Comparison of ENCODE assay signal across 27 cellular contexts in the genomic region with DNA sequence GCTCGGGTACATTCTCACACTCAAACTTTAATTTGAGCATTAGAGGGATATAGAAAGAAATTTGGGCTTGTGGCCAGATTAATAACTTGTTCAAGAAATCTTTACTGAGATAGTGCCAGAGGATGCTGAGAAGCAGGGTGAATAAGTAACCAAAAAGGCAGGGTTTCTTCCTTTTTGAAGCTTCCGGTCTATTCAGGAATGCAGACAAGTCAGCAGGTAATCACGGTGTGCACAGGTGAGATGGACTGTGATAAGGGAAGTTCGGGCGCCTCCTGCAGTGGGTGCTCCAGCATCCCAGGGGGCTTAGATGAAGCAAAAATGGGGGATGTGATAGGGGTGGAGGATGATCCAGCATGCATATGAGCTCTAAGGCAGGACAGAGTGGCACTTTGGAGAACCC.
"Had no signal": no experiment of that assay in that cellular context is flagged by ENCODE, and none has a peak within 500 bp of the region (broad histone marks: within the 10 kb centered on the region; RNA-seq: fewer than 3 reads in every experiment).

No MANE protein-coding gene starts in this region.

- H3K27ac Mint-ChIP-seq: activated B cell treated with CpG ODN at 0.5 μM for 24 hours; activated CD4-positive, alpha-beta T cell treated with anti-CD3 and anti-CD28 coated beads for 36 hours; activated CD8-positive, alpha-beta memory T cell treated with anti-CD3 and anti-CD28 coated beads, Interleukin-2, amount 10 ng/mL, durations not matched to agents 7 days and 5 days; activated CD8-positive, alpha-beta T cell treated with anti-CD3 and anti-CD28 coated beads, Interleukin-2, amount 10 ng/mL, durations not matched to agents 7 days and 5 days; activated naive CD8-positive, alpha-beta T cell; effector memory CD8-positive, alpha-beta T cell; naive B cell; stimulated activated effector memory CD8-positive, alpha-beta T cell treated with anti-CD3 and anti-CD28 coated beads, Interleukin-12 subunit alpha, Interleukin-12 subunit beta, amount 100 ng/mL, for 72 hours; stimulated activated naive CD8-positive, alpha-beta T cell treated with anti-CD3 and anti-CD28 coated beads, Interleukin-15, Interleukin-2, amounts not matched to agents 100 ng/mL and 50 ng/mL, for 24 hours; T-cell had no signal

- H3K27ac ChIP-seq: body of pancreas, coronary artery, lower lobe of right lung, parathyroid adenoma, psoas muscle, sigmoid colon, upper lobe of left lung had no signal

- H3K4me3 Mint-ChIP-seq: activated B cell treated with CpG ODN at 0.5 μM for 24 hours; activated CD4-positive, alpha-beta T cell treated with anti-CD3 and anti-CD28 coated beads for 36 hours; activated CD8-positive, alpha-beta memory T cell treated with anti-CD3 and anti-CD28 coated beads, Interleukin-2, amount 10 ng/mL, durations not matched to agents 7 days and 5 days; activated CD8-positive, alpha-beta T cell treated with anti-CD3 and anti-CD28 coated beads, Interleukin-2, amount 10 ng/mL, durations not matched to agents 7 days and 5 days; activated naive CD8-positive, alpha-beta T cell; effector memory CD8-positive, alpha-beta T cell; neural crest cell; stimulated activated effector memory CD8-positive, alpha-beta T cell treated with anti-CD3 and anti-CD28 coated beads, Interleukin-12 subunit alpha, Interleukin-12 subunit beta, amount 100 ng/mL, for 72 hours; stimulated activated naive CD8-positive, alpha-beta T cell treated with anti-CD3 and anti-CD28 coated beads, Interleukin-15, Interleukin-2, amounts not matched to agents 100 ng/mL and 50 ng/mL, for 24 hours; T-cell had no signal

- H3K4me1 ChIP-seq: body of pancreas, parathyroid adenoma, psoas muscle had no signal

- H3K4me3 ChIP-seq: body of pancreas, coronary artery, heart left ventricle, lower lobe of right lung, psoas muscle, sigmoid colon, upper lobe of left lung had no signal

- H3K9ac ChIP-seq: parathyroid adenoma had no signal

- H3K79me2 ChIP-seq: parathyroid adenoma had no signal

- H3K4me1 Mint-ChIP-seq: activated B cell treated with CpG ODN at 0.5 μM for 24 hours; activated CD4-positive, alpha-beta T cell treated with anti-CD3 and anti-CD28 coated beads for 36 hours; activated CD8-positive, alpha-beta memory T cell treated with anti-CD3 and anti-CD28 coated beads, Interleukin-2, amount 10 ng/mL, durations not matched to agents 7 days and 5 days; naive B cell; neural crest cell; stimulated activated effector memory CD8-positive, alpha-beta T cell treated with anti-CD3 and anti-CD28 coated beads, Interleukin-12 subunit alpha, Interleukin-12 subunit beta, amount 100 ng/mL, for 72 hours; T-cell had no signal

- H3K9me3 ChIP-seq: body of pancreas, heart left ventricle, lower lobe of right lung, psoas muscle, sigmoid colon, upper lobe of left lung had no signal

- H3K36me3 ChIP-seq: heart left ventricle, lower lobe of right lung, sigmoid colon, upper lobe of left lung had no signal

- H3K27me3 Mint-ChIP-seq: activated naive CD8-positive, alpha-beta T cell had no signal

- H3K27me3 ChIP-seq: body of pancreas, heart left ventricle, sigmoid colon, upper lobe of left lung had no signal

- ATAC-seq: activated CD4-positive, alpha-beta T cell treated with anti-CD3 and anti-CD28 coated beads for 36 hours; activated CD8-positive, alpha-beta memory T cell treated with anti-CD3 and anti-CD28 coated beads, Interleukin-2, amount 10 ng/mL, durations not matched to agents 7 days and 5 days; activated CD8-positive, alpha-beta T cell treated with anti-CD3 and anti-CD28 coated beads, Interleukin-2, amount 10 ng/mL, durations not matched to agents 7 days and 5 days; body of pancreas; effector memory CD8-positive, alpha-beta T cell; heart left ventricle; lower lobe of right lung; psoas muscle; stimulated activated effector memory CD8-positive, alpha-beta T cell treated with anti-CD3 and anti-CD28 coated beads, Interleukin-12 subunit alpha, Interleukin-12 subunit beta, amount 100 ng/mL, for 72 hours; T-cell had no signal

- H3K9me3 Mint-ChIP-seq: activated B cell treated with CpG ODN at 0.5 μM for 24 hours; effector memory CD8-positive, alpha-beta T cell; neural crest cell; stimulated activated effector memory CD8-positive, alpha-beta T cell treated with anti-CD3 and anti-CD28 coated beads, Interleukin-12 subunit alpha, Interleukin-12 subunit beta, amount 100 ng/mL, for 72 hours; stimulated activated naive CD8-positive, alpha-beta T cell treated with anti-CD3 and anti-CD28 coated beads, Interleukin-15, Interleukin-2, amounts not matched to agents 100 ng/mL and 50 ng/mL, for 24 hours; T-cell had no signal

- H3K36me3 Mint-ChIP-seq: activated CD8-positive, alpha-beta memory T cell treated with anti-CD3 and anti-CD28 coated beads, Interleukin-2, amount 10 ng/mL, durations not matched to agents 7 days and 5 days; activated naive CD8-positive, alpha-beta T cell; naive B cell; stimulated activated effector memory CD8-positive, alpha-beta T cell treated with anti-CD3 and anti-CD28 coated beads, Interleukin-12 subunit alpha, Interleukin-12 subunit beta, amount 100 ng/mL, for 72 hours; T-cell had no signal

- H2AFZ ChIP-seq: parathyroid adenoma had no signal

- DNase-seq: activated B cell treated with CpG ODN at 0.5 μM for 24 hours; activated CD4-positive, alpha-beta T cell treated with anti-CD3 and anti-CD28 coated beads for 36 hours; activated CD8-positive, alpha-beta memory T cell treated with anti-CD3 and anti-CD28 coated beads, Interleukin-2, amount 10 ng/mL, durations not matched to agents 7 days and 5 days; activated CD8-positive, alpha-beta T cell treated with anti-CD3 and anti-CD28 coated beads, Interleukin-2, amount 10 ng/mL, durations not matched to agents 7 days and 5 days; activated effector memory CD4-positive, alpha-beta T cell treated with Interleukin-2 at 50 U/mL for 16 hours; activated naive CD4-positive, alpha-beta T cell treated with Interleukin-2 at 50 U/mL for 16 hours; aorta; body of pancreas; effector memory CD8-positive, alpha-beta T cell; erythroblast; heart left ventricle; lower lobe of right lung; naive B cell; nucleus accumbens; psoas muscle; sigmoid colon; small intestine; stimulated activated CD4-positive, alpha-beta T cell treated with anti-CD3 and anti-CD28 coated beads, Interleukin-4, amount 100 ng/mL, for 24 hours; substantia nigra; T-cell; upper lobe of left lung had no signal
